2 cellular contexts compared by ENCODE assay signal in genomic region chr3:134299888-134300206, GRCh38.
TF ChIP-seq lines count a peak whose summit lies in the region.

No MANE protein-coding gene starts in this region.

TF ChIP-seq in IMR-90, 13 proteins besides CTCF, POLR2A, EP300 and RAD21:
- TF ChIP-seq ELK1 (IDR thresholded peaks at IDR 0.05; ENCODE audit: borderline replicate concordance, low read depth, low read length) = no peak
- TF ChIP-seq RCOR1 (IDR thresholded peaks at IDR 0.05; ENCODE audit: insufficient replicate concordance, low read length) = no peak
- no peak for TF ChIP-seq USF2 (IDR thresholded peaks at IDR 0.05; ENCODE audit: low read depth, low read length)
- no peak for TF ChIP-seq MAFK (IDR thresholded peaks at IDR 0.05; ENCODE audit: low read depth, low read length)
- no peak for TF ChIP-seq CHD1 (IDR thresholded peaks at IDR 0.05; ENCODE audit: low read depth, low read length)
- no peak for TF ChIP-seq MXI1 (IDR thresholded peaks at IDR 0.05; ENCODE audit: borderline replicate concordance, low read depth, low read length)
- TF ChIP-seq SMC3 (IDR thresholded peaks at IDR 0.05; ENCODE audit: low read depth, low read length) = no peak
- no peak for TF ChIP-seq CEBPB (IDR thresholded peaks at IDR 0.05; ENCODE audit: low read depth, low read length)
- TF ChIP-seq MAZ (IDR thresholded peaks at IDR 0.05; ENCODE audit: borderline replicate concordance, low read depth, low read length) = no peak
- TF ChIP-seq FOS (IDR thresholded peaks at IDR 0.05; ENCODE audit: low read depth, low read length) = no peak
- no peak for TF ChIP-seq NFE2L2 (IDR thresholded peaks at IDR 0.05; ENCODE audit: low read depth, low read length)
- TF ChIP-seq BHLHE40 (IDR thresholded peaks at IDR 0.05; ENCODE audit: low read depth, low read length) = no peak
- no peak for TF ChIP-seq RFX5 (IDR thresholded peaks at IDR 0.05; ENCODE audit: low read depth, low read length)

TF ChIP-seq in K562, 482 proteins besides CTCF, POLR2A, EP300 and RAD21:
- TF ChIP-seq ZNF75A (CRISPR knock-in tag; IDR thresholded peaks at IDR 0.05) = no peak
- TF ChIP-seq XRCC4 (IDR thresholded peaks at IDR 0.05; ENCODE audit: extremely low read depth, insufficient read depth, insufficient read length) = no peak
- TF ChIP-seq ZNF121 (CRISPR knock-in tag; conservative IDR thresholded peaks at IDR 0.05) = no peak
- no peak for TF ChIP-seq TAL1 (IDR thresholded peaks at IDR 0.05)
- no peak for TF ChIP-seq ZNF431 (CRISPR knock-in tag; IDR thresholded peaks at IDR 0.05)
- no peak for TF ChIP-seq GMEB1 (CRISPR knock-in tag; IDR thresholded peaks at IDR 0.05)
- no peak for TF ChIP-seq ZBTB12 (CRISPR knock-in tag; IDR thresholded peaks at IDR 0.05)
- TF ChIP-seq CBX8 (IDR thresholded peaks at IDR 0.05; ENCODE audit: borderline replicate concordance, extremely low read depth, low read depth, low read length, poor library complexity, severe bottlenecking) = no peak
- no peak for TF ChIP-seq RUNX1 (IDR thresholded peaks at IDR 0.05; ENCODE audit: low read depth)
- TF ChIP-seq ZNF324 (CRISPR knock-in tag; IDR thresholded peaks at IDR 0.05) = no peak
- TF ChIP-seq SMAD2 (IDR thresholded peaks at IDR 0.05; ENCODE audit: low read depth, low read length) = no peak
